9 cellular contexts compared by ENCODE assay signal in the genomic region with DNA sequence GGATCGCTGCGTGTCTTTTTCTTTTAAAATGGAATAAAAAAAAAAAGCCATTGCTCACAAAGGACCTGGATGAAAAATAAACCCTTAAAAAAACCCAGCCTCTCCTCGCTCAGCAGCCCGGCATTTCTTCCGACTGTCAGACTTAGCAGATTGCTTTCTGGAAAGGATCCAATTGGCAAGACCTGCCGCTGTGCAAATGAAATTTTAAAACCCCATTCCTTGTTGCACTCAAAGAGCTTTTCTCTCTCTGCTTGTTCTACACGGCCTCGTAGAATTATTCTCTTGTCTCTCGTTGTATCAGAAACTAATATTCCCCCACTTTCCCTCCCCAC.
DNase-seq lines count a peak whose midpoint lies in the region; ATAC-seq, FAIRE-seq and TF ChIP-seq lines count a peak whose summit lies in the region.
"Had no signal": no experiment of that assay in that cellular context is flagged by ENCODE, and none has a peak within 500 bp of the region (broad histone marks: within the 10 kb centered on the region; RNA-seq: fewer than 3 reads in every experiment).

No MANE protein-coding gene starts in this region.

- H3K4me1 Mint-ChIP-seq in T-helper 17 cell: no peaks in the 10 kb centered on the region
- H3K4me1 Mint-ChIP-seq: central memory CD8-positive, alpha-beta T cell had no signal

- TF ChIP-seq EP300 in upper lobe of left lung (IDR thresholded peaks at IDR 0.05): no peak

- H3K27ac ChIP-seq in upper lobe of left lung: no peak overlapping the region

- TF ChIP-seq CTCF in fibroblast of the aortic adventitia (IDR thresholded peaks at IDR 0.05; ENCODE audit: insufficient read depth, low read length) (no peak), D721Med (IDR thresholded peaks at IDR 0.05; ENCODE audit: insufficient read depth, missing control alignments) (no peak), upper lobe of left lung (IDR thresholded peaks at IDR 0.05) (no peak)

- H3K4me3 Mint-ChIP-seq in T-helper 17 cell: no peak overlapping the region
- H3K4me3 Mint-ChIP-seq: central memory CD8-positive, alpha-beta T cell had no signal

- H3K36me3 ChIP-seq in upper lobe of left lung: no peaks in the 10 kb centered on the region

- ATAC-seq in upper lobe of left lung (ENCODE audit: low FRiP score in 2 of 2) (no peak), T-helper 17 cell (no peak)

- no peak for FAIRE-seq in D721Med (lab: Jason Lieb, UNC)

- peaks cover 0 to 2% (median 0%) of the 10 kb centered on the region in 4 donors for H3K4me1 ChIP-seq in upper lobe of left lung

- DNase-seq in M059J (ENCODE audit: low read depth) (peak; percentile 11), NCI-H69 (lab: John Stamatoyannopoulos, UW) (peak; percentile 78), fibroblast of the aortic adventitia (ENCODE audit: low read depth) (peak; percentile 44), renal cortical epithelial cell (ENCODE audit: low read depth) (peak; percentile 14), NCI-H1930 (lab: John Stamatoyannopoulos, UW) (no peak), D721Med (ENCODE audit: insufficient read length, low spot score) (no peak), upper lobe of left lung (no peak), T-helper 17 cell (no peak)

- H3K27me3 ChIP-seq in upper lobe of left lung: no peaks in the 10 kb centered on the region

- no peak for TF ChIP-seq POLR2A in upper lobe of left lung (IDR thresholded peaks at IDR 0.05)

- H3K36me3 Mint-ChIP-seq in T-helper 17 cell (ENCODE audit: low read depth): no peaks in the 10 kb centered on the region

- H3K27ac Mint-ChIP-seq in T-helper 17 cell: no peak overlapping the region

- peaks cover 0 to 4% (median 0%) of the 10 kb centered on the region in 4 donors for H3K9me3 ChIP-seq in upper lobe of left lung
- no peaks in the 10 kb centered on the region for H3K9me3 ChIP-seq in T-helper 17 cell (ENCODE audit: control insufficient read depth, low read length, poor library complexity, severe bottlenecking)

- H3K4me3 ChIP-seq in fibroblast of the aortic adventitia (ENCODE audit: low read depth, low read length): no peak overlapping the region
- peak overlapping the region in 1 of 4 donors; percentile 10 for H3K4me3 ChIP-seq in upper lobe of left lung

- 35 to 60% methylated on average over 9 of the region's 9 CpGs for WGBS in upper lobe of left lung, 2 donors

- no peaks in the 10 kb centered on the region for H3K27me3 Mint-ChIP-seq in T-helper 17 cell

Comparison
In these comparisons a context has a peak if more than half of its experiments do, and no peak if none do; other contexts are left out.
1. DNase-seq: peak in M059J (single experiment), NCI-H69 (single experiment), fibroblast of the aortic adventitia (single experiment) and renal cortical epithelial cell (single experiment); none in NCI-H1930 (0 of 2), D721Med (single experiment), upper lobe of left lung (0 of 2) and T-helper 17 cell (0 of 3).